Comparison of ENCODE assay signal across 27 cellular contexts in the genomic region with DNA sequence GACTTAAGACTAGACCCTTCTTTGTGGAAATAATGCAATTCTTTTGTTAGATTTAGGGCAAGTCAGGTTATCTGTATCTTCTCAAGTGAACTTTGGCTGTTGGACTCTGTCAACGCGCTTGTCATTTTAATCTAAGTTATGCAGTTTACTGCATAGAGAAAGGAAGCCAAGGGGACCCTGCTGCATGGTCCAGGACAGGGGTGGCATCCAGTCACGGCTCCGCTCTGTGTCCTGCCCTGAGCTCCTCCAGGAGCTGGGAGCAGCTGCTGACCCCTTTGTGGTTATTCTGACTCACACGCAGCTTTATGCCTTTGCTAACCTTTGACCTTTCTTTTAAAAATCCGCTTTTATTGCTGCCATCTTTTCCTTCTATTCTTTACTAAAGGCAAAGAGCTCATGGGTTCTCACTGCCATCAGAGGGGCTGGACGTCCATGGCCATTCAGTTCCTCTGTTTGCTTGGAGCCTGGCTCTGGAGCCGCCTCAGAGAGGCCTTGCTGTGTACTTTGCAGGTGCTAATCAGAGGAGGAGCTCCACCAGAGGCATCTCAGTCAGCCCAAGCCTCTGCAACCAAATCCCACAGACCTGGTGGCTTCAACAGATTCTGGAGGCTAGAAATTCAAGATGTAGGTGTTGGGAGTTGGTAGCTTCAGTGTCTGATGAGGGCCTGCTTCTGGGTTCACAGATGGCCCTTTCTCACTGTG. TPM values are rescaled to one million over a fixed set of nuclear protein-coding genes. Genes with fewer than 3 reads are reported as not detected.
"Had no signal": no experiment of that assay in that cellular context is flagged by ENCODE, and none has a peak within 500 bp of the region (broad histone marks: within the 10 kb centered on the region; RNA-seq: fewer than 3 reads in every experiment).

No MANE protein-coding gene starts in this region.

- H3K4me1 Mint-ChIP-seq: activated CD4-positive, alpha-beta T cell treated with anti-CD3 and anti-CD28 coated beads, Interleukin-2, amount 10 ng/mL, durations not matched to agents 24 days and 14 days had no signal

- H3K9me3 ChIP-seq: esophagus muscularis mucosa, testis, transverse colon had no signal

- H3K27ac Mint-ChIP-seq: activated CD4-positive, alpha-beta memory T cell treated with anti-CD3 and anti-CD28 coated beads for 36 hours; activated CD4-positive, alpha-beta T cell treated with anti-CD3 and anti-CD28 coated beads, Interleukin-2, amount 10 ng/mL, durations not matched to agents 24 days and 14 days; activated naive CD4-positive, alpha-beta T cell treated with anti-CD3 and anti-CD28 coated beads, Interleukin-2, amount 10 ng/mL, durations not matched to agents 7 days and 5 days; activated naive CD8-positive, alpha-beta T cell treated with anti-CD3 and anti-CD28 coated beads, Interleukin-2, amount 10 ng/mL, durations not matched to agents 7 days and 5 days; activated T-helper 1 cell treated with anti-CD3 and anti-CD28 coated beads, Interleukin-12 subunit alpha, Interleukin-12 subunit beta, Interleukin-2, Interleukin-4 antibody, amounts not matched to agents 30 ng/mL and 10 ng/mL and 1 ng/mL, durations not matched to agents 14 hours and 24 hours and 36 hours; naive thymus-derived CD4-positive, alpha-beta T cell; T-helper 17 cell had no signal

- H3K4me3 ChIP-seq: esophagus muscularis mucosa, heart right ventricle, left ventricle myocardium inferior, testis, transverse colon had no signal

- H3K4me1 ChIP-seq: esophagus muscularis mucosa, foreskin keratinocyte, heart right ventricle, left ventricle myocardium inferior, transverse colon had no signal

- H3K36me3 Mint-ChIP-seq: activated CD4-positive, alpha-beta memory T cell treated with anti-CD3 and anti-CD28 coated beads for 36 hours; activated naive CD4-positive, alpha-beta T cell treated with anti-CD3 and anti-CD28 coated beads, Interleukin-2, amount 10 ng/mL, durations not matched to agents 7 days and 5 days; naive thymus-derived CD4-positive, alpha-beta T cell had no signal

- FAIRE-seq: urothelium cell line had no signal

- DNase-seq: activated CD4-positive, alpha-beta memory T cell treated with anti-CD3 and anti-CD28 coated beads for 36 hours; activated CD4-positive, alpha-beta T cell treated with anti-CD3 and anti-CD28 coated beads, Interleukin-2, amount 10 ng/mL, durations not matched to agents 24 days and 14 days; activated CD4-positive, CD25-positive, alpha-beta regulatory T cell treated with anti-CD3 and anti-CD28 coated beads, Interleukin-2, amount 50 U/mL, for 72 hours; activated CD8-positive, alpha-beta memory T cell treated with anti-CD3 and anti-CD28 coated beads, Interleukin-2, amount 50 U/mL, for 4 hours; activated effector memory CD4-positive, alpha-beta T cell treated with anti-CD3 and anti-CD28 coated beads, Interleukin-2, amount 50 U/mL, for 16 hours; activated naive CD4-positive, alpha-beta T cell treated with anti-CD3 and anti-CD28 coated beads, Interleukin-2, amount 10 ng/mL, durations not matched to agents 7 days and 5 days; activated naive CD8-positive, alpha-beta T cell treated with anti-CD3 and anti-CD28 coated beads, Interleukin-2, amount 10 ng/mL, durations not matched to agents 7 days and 5 days; activated T-cell treated with anti-CD3 and anti-CD28 coated beads, Interleukin-2, amount 50 U/mL, for 1 hour; amniotic stem cell; central memory CD4-positive, alpha-beta T cell; foreskin keratinocyte; heart right ventricle; left ventricle myocardium inferior; naive thymus-derived CD4-positive, alpha-beta T cell; occipital lobe; right cardiac atrium; stimulated activated CD4-positive, alpha-beta T cell treated with anti-CD3 and anti-CD28 coated beads, Interleukin-2, amount 100 ng/mL, for 48 hours; stimulated activated naive CD8-positive, alpha-beta T cell treated with anti-CD3 and anti-CD28 coated beads, Interleukin-15, Interleukin-2, amounts not matched to agents 100 U/mL and 50 U/mL, for 24 hours; T-helper 17 cell; T1000; testis; transverse colon; WERI-Rb-1 had no signal

- ATAC-seq: foreskin keratinocyte; heart right ventricle; naive thymus-derived CD4-positive, alpha-beta T cell; right cardiac atrium; stimulated activated naive CD8-positive, alpha-beta T cell treated with anti-CD3 and anti-CD28 coated beads, Interleukin-15, Interleukin-2, amounts not matched to agents 100 U/mL and 50 U/mL, for 24 hours; T-helper 17 cell had no signal

- H3K9me3 Mint-ChIP-seq: activated CD4-positive, alpha-beta memory T cell treated with anti-CD3 and anti-CD28 coated beads for 36 hours; activated CD4-positive, alpha-beta T cell treated with anti-CD3 and anti-CD28 coated beads, Interleukin-2, amount 10 ng/mL, durations not matched to agents 24 days and 14 days; activated naive CD4-positive, alpha-beta T cell treated with anti-CD3 and anti-CD28 coated beads, Interleukin-2, amount 10 ng/mL, durations not matched to agents 7 days and 5 days; activated naive CD8-positive, alpha-beta T cell treated with anti-CD3 and anti-CD28 coated beads, Interleukin-2, amount 10 ng/mL, durations not matched to agents 7 days and 5 days; activated T-helper 1 cell treated with anti-CD3 and anti-CD28 coated beads, Interleukin-12 subunit alpha, Interleukin-12 subunit beta, Interleukin-2, Interleukin-4 antibody, amounts not matched to agents 30 ng/mL and 10 ng/mL and 1 ng/mL, durations not matched to agents 14 hours and 24 hours and 36 hours had no signal

- H3K27me3 Mint-ChIP-seq: activated naive CD8-positive, alpha-beta T cell treated with anti-CD3 and anti-CD28 coated beads, Interleukin-2, amount 10 ng/mL, durations not matched to agents 7 days and 5 days had no signal

- H3K27ac ChIP-seq: esophagus muscularis mucosa, foreskin keratinocyte, heart right ventricle, left ventricle myocardium inferior, testis, transverse colon, WERI-Rb-1 had no signal

- H3K36me3 ChIP-seq: esophagus muscularis mucosa, heart right ventricle, left ventricle myocardium inferior, transverse colon, WERI-Rb-1 had no signal

- H3K4me3 Mint-ChIP-seq: activated CD4-positive, alpha-beta memory T cell treated with anti-CD3 and anti-CD28 coated beads for 36 hours; activated CD4-positive, alpha-beta T cell treated with anti-CD3 and anti-CD28 coated beads, Interleukin-2, amount 10 ng/mL, durations not matched to agents 24 days and 14 days; activated naive CD4-positive, alpha-beta T cell treated with anti-CD3 and anti-CD28 coated beads, Interleukin-2, amount 10 ng/mL, durations not matched to agents 7 days and 5 days; activated naive CD8-positive, alpha-beta T cell treated with anti-CD3 and anti-CD28 coated beads, Interleukin-2, amount 10 ng/mL, durations not matched to agents 7 days and 5 days; activated T-helper 1 cell treated with anti-CD3 and anti-CD28 coated beads, Interleukin-12 subunit alpha, Interleukin-12 subunit beta, Interleukin-2, Interleukin-4 antibody, amounts not matched to agents 30 ng/mL and 10 ng/mL and 1 ng/mL, durations not matched to agents 14 hours and 24 hours and 36 hours; naive thymus-derived CD4-positive, alpha-beta T cell; T-helper 17 cell had no signal

- H3K27me3 ChIP-seq: foreskin keratinocyte, testis, transverse colon had no signal

RNA-seq across cellular contexts. Expression of a gene that starts 39.3 kb away (rescaled TPM):
- total RNA-seq: activated CD4-positive, alpha-beta T cell treated with anti-CD3 and anti-CD28 coated beads, Interleukin-2, amount 10 ng/mL, durations not matched to agents 24 days and 14 days; activated T-helper 1 cell treated with anti-CD3 and anti-CD28 coated beads, Interleukin-12 subunit alpha, Interleukin-12 subunit beta, Interleukin-2, Interleukin-4 antibody, amounts not matched to agents 30 ng/mL and 10 ng/mL and 1 ng/mL, durations not matched to agents 14 hours and 24 hours and 36 hours; foreskin keratinocyte had no signal
- polyA plus RNA-seq: foreskin keratinocyte, neural cell had no signal
